ENCODE assay signal across 16 cellular contexts in the genomic region with DNA sequence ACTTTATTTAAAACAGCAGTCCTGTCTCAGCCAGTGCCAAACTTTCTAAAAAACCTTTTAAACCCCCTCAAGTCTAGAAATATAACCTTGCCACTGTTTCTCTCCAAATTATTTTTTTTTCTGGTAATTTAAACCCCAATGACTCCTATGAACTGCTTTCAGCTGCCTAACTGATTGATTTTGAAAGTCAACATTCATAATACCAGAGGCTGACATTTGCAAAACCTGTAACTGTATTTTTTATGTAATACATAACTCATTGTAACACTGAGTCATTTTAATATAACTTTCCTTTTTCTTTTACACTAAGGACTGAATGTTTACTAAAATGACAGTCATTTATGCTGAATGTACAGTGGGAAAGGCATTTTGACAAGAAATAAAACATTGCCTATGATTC. TPM values are rescaled to one million over a fixed set of nuclear protein-coding genes. Genes with fewer than 3 reads are reported as not detected.
DNase-seq lines count a peak whose midpoint lies in the region; ATAC-seq, FAIRE-seq and TF ChIP-seq lines count a peak whose summit lies in the region.
"Had no signal": no experiment of that assay in that cellular context is flagged by ENCODE, and none has a peak within 500 bp of the region (broad histone marks: within the 10 kb centered on the region; RNA-seq: fewer than 3 reads in every experiment).

No MANE protein-coding gene starts in this region.

- no peaks in the 10 kb centered on the region for H4K20me1 ChIP-seq in OCI-LY3 (ENCODE audit: insufficient read depth, low read length)

- TF ChIP-seq CTCF in OCI-LY3 (IDR thresholded peaks at IDR 0.05; ENCODE audit: low read depth, low read length): no peak

- H3K27ac Mint-ChIP-seq in activated T-cell treated with anti-CD3 and anti-CD28 coated beads, Interleukin-2, amount 50 U/mL, for 72 hours: peak overlapping the region; percentile 82
- no peak overlapping the region for H3K27ac Mint-ChIP-seq in activated T-cell treated with anti-CD3 and anti-CD28 coated beads, Interleukin-2, amount 50 U/mL, for 24 hours
- H3K27ac Mint-ChIP-seq: CD4-positive, alpha-beta memory T cell had no signal

- peaks cover 72% of the 10 kb centered on the region for H3K27me3 Mint-ChIP-seq in activated T-cell treated with anti-CD3 and anti-CD28 coated beads, Interleukin-2, amount 50 U/mL, for 72 hours (ENCODE audit: low read depth)
- peaks cover 84% of the 10 kb centered on the region for H3K27me3 Mint-ChIP-seq in activated T-cell treated with anti-CD3 and anti-CD28 coated beads, Interleukin-2, amount 50 U/mL, for 24 hours

- peak; percentile 26 for FAIRE-seq in small intestine (lab: Jason Lieb, UNC)
- FAIRE-seq: GM12891, GM19239, H1 had no signal

- DNase-seq in activated T-cell treated with anti-CD3 and anti-CD28 coated beads, Interleukin-2, amount 50 U/mL, for 72 hours: no peak
- no peak for DNase-seq in activated T-cell treated with anti-CD3 and anti-CD28 coated beads, Interleukin-2, amount 50 U/mL, for 24 hours
- DNase-seq in small intestine: no peak
- DNase-seq: BE2C; CD4-positive, alpha-beta memory T cell; DMS79 had no signal

- H3K27ac ChIP-seq in OCI-LY3 (ENCODE audit: low read length) (peak overlapping the region; percentile 70), small intestine (ENCODE audit: low read depth in 1 of 2, low read length in 1 of 2) (no peak overlapping the region)
- H3K27ac ChIP-seq: A549, C4-2B had no signal

- H3K4me1 ChIP-seq in OCI-LY3 (ENCODE audit: low read length) (peaks cover 32% of the 10 kb centered on the region), small intestine (ENCODE audit: control insufficient read depth in 2 of 2, insufficient read depth in 1 of 2, low read depth in 1 of 2, low read length in 1 of 2) (no peaks in the 10 kb centered on the region)
- H3K4me1 ChIP-seq: A549, BE2C, HAP-1 had no signal

- peaks cover 0 to 3% of the 10 kb centered on the region in 2 donors for H3K9me3 Mint-ChIP-seq in activated T-cell treated with anti-CD3 and anti-CD28 coated beads, Interleukin-2, amount 50 U/mL, for 72 hours
- H3K9me3 Mint-ChIP-seq in activated T-cell treated with anti-CD3 and anti-CD28 coated beads, Interleukin-2, amount 50 U/mL, for 24 hours: no peaks in the 10 kb centered on the region
- H3K9me3 Mint-ChIP-seq: CD4-positive, alpha-beta memory T cell had no signal

- H3K79me2 ChIP-seq in OCI-LY3 (ENCODE audit: low read length): no peaks in the 10 kb centered on the region

- H3K4me3 ChIP-seq in OCI-LY3 (ENCODE audit: low read length) (peak overlapping the region; percentile 42; the same call in 1 of the 2 replicates), small intestine (ENCODE audit: low read depth in 1 of 2, low read length in 2 of 2) (no peak overlapping the region)
- H3K4me3 ChIP-seq: A549, HAP-1 had no signal

- no peaks in the 10 kb centered on the region for H3K27me3 ChIP-seq in OCI-LY3 (ENCODE audit: low read depth, low read length)
- no peaks in the 10 kb centered on the region for H3K27me3 ChIP-seq in small intestine (ENCODE audit: control insufficient read depth in 2 of 2, insufficient read depth in 2 of 2, low read length in 2 of 2)
- H3K27me3 ChIP-seq: BE2C had no signal

- peak overlapping the region; percentile 22; the same call in 1 of the 2 replicates for H3K9ac ChIP-seq in OCI-LY3 (ENCODE audit: low read length)

- H3K9me3 ChIP-seq in OCI-LY3 (ENCODE audit: insufficient read depth, low read length) (no peaks in the 10 kb centered on the region), small intestine (ENCODE audit: control insufficient read depth, low read depth) (no peaks in the 10 kb centered on the region)
- H3K9me3 ChIP-seq: A549, BE2C, HAP-1 had no signal

- H2AFZ ChIP-seq in OCI-LY3 (ENCODE audit: low read depth, low read length): no peak overlapping the region

- peak; percentile 72 to 92 for ATAC-seq in activated T-cell treated with anti-CD3 and anti-CD28 coated beads, Interleukin-2, amount 50 U/mL, for 72 hours (replicated peaks in 1 of 2)
- ATAC-seq in GM18861 (IDR thresholded peaks at IDR 0.05; ENCODE audit: unreplicated experiment) (peak; percentile 46), HG02623 (IDR thresholded peaks at IDR 0.05; ENCODE audit: unreplicated experiment) (no peak)
- ATAC-seq: A549 had no signal

- peaks cover 0 to 2% of the 10 kb centered on the region in 2 donors for H3K36me3 Mint-ChIP-seq in activated T-cell treated with anti-CD3 and anti-CD28 coated beads, Interleukin-2, amount 50 U/mL, for 72 hours (ENCODE audit: insufficient read depth in 2 of 2)
- H3K36me3 Mint-ChIP-seq in activated T-cell treated with anti-CD3 and anti-CD28 coated beads, Interleukin-2, amount 50 U/mL, for 24 hours (ENCODE audit: low read depth): no peaks in the 10 kb centered on the region
- H3K36me3 Mint-ChIP-seq: CD4-positive, alpha-beta memory T cell had no signal

- H3K36me3 ChIP-seq in OCI-LY3 (replicated peaks; ENCODE audit: low read depth, low read length): no peaks in the 10 kb centered on the region
- H3K36me3 ChIP-seq in small intestine (ENCODE audit: control insufficient read depth in 2 of 2, insufficient read depth in 2 of 2, low read length in 2 of 2): no peaks in the 10 kb centered on the region
- H3K36me3 ChIP-seq: BE2C, HAP-1 had no signal

- peak overlapping the region; percentile 79 for H3K4me2 ChIP-seq in OCI-LY3 (ENCODE audit: low read length)
- H3K4me2 ChIP-seq: A549 had no signal

- peak overlapping the region in 1 of 2 donors; percentile 42 for H3K4me3 Mint-ChIP-seq in activated T-cell treated with anti-CD3 and anti-CD28 coated beads, Interleukin-2, amount 50 U/mL, for 72 hours
- H3K4me3 Mint-ChIP-seq in activated T-cell treated with anti-CD3 and anti-CD28 coated beads, Interleukin-2, amount 50 U/mL, for 24 hours: no peak overlapping the region
- H3K4me3 Mint-ChIP-seq: CD4-positive, alpha-beta memory T cell had no signal

- H3K4me1 Mint-ChIP-seq in activated T-cell treated with anti-CD3 and anti-CD28 coated beads, Interleukin-2, amount 50 U/mL, for 72 hours (ENCODE audit: low read depth): peaks cover 9% of the 10 kb centered on the region
- peaks cover 7% of the 10 kb centered on the region for H3K4me1 Mint-ChIP-seq in activated T-cell treated with anti-CD3 and anti-CD28 coated beads, Interleukin-2, amount 50 U/mL, for 24 hours (ENCODE audit: low read depth)
- H3K4me1 Mint-ChIP-seq: CD4-positive, alpha-beta memory T cell had no signal

RNA-seq across cellular contexts. Expression of a gene that starts 19.1 kb away (rescaled TPM):
- total RNA-seq in activated T-cell treated with anti-CD3 and anti-CD28 coated beads, Interleukin-2, amount 50 U/mL, for 72 hours: 1 to 10 TPM; 2.4 to 3.6 TPM
- under 1 TPM in 1 of 3 donors, not detected in 2; 0.72 TPM for polyA plus RNA-seq in small intestine
- total RNA-seq: CD4-positive, alpha-beta memory T cell had no signal
- polyA plus RNA-seq: A549; AG04450; CD4-positive, alpha-beta memory T cell had no signal
